Comparison of ENCODE assay signal across 17 cellular contexts in the genomic region with DNA sequence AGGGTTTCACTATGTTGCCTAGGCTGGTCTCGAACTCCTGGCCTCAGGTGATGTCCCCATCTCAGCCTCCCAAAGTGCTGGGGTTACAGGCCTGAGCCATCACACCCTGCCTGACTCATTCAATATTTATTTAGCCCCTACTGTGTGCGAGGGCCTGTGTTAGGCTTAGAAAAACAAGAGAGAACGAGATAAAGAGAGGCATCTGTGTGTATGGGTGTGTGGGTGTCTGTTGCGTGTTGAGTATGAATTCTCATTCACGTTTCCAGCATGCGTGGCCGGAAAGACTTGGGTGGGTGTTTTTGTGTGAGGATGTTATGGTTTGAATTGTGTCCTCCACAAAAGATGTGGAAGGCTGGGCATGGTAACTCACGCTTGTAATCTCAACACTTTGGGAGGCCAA. TPM values are rescaled to one million over a fixed set of nuclear protein-coding genes. Genes with fewer than 3 reads are reported as not detected.
DNase-seq lines count a peak whose midpoint lies in the region; ATAC-seq, FAIRE-seq and TF ChIP-seq lines count a peak whose summit lies in the region.
"Had no signal": no experiment of that assay in that cellular context is flagged by ENCODE, and none has a peak within 500 bp of the region (broad histone marks: within the 10 kb centered on the region; RNA-seq: fewer than 3 reads in every experiment).

No MANE protein-coding gene starts in this region.

- no peak for TF ChIP-seq POLR2A in IMR-90 (IDR thresholded peaks at IDR 0.05; ENCODE audit: low read depth, low read length)
- no peak for TF ChIP-seq POLR2A in K562 (conservative IDR thresholded peaks at IDR 0.05)
- TF ChIP-seq POLR2A in erythroblast (IDR thresholded peaks at IDR 0.05; ENCODE audit: low read length): no peak

- no peak overlapping the region for H2AK9ac ChIP-seq in IMR-90 (replicated peaks; ENCODE audit: low read depth, low read length, poor library complexity)

- BruUV-seq in IMR-90 (replicated peaks; lab: Mats Ljungman, UMichigan): no TSS peak
- BruUV-seq in K562 (replicated peaks; lab: Mats Ljungman, UMichigan): no TSS peak

- no peak for TF ChIP-seq EP300 in K562 (IDR thresholded peaks at IDR 0.05; ENCODE audit: low read length)

- no peak overlapping the region for H3K56ac ChIP-seq in IMR-90 (ENCODE audit: extremely low read depth, insufficient read depth, low read length)

- H3K4me2 ChIP-seq in BLaER1: peak overlapping the region; percentile 11; the same call in 1 of the 2 replicates
- no peak overlapping the region for H3K4me2 ChIP-seq in IMR-90 (ENCODE audit: low read depth, low read length)
- no peak overlapping the region for H3K4me2 ChIP-seq in K562 (ENCODE audit: insufficient read depth, low read length)

- H2BK20ac ChIP-seq in IMR-90 (ENCODE audit: low read depth, low read length): no peak overlapping the region

- peaks cover 8% of the 10 kb centered on the region; the same call in 1 of the 2 replicates for H4K20me1 ChIP-seq in BLaER1
- H4K20me1 ChIP-seq in IMR-90 (ENCODE audit: insufficient read depth, low read length): no peaks in the 10 kb centered on the region
- 0 out of 2 replicates have a peak, but pooled peaks cover 5% of the 10 kb centered on the region for H4K20me1 ChIP-seq in K562 (replicated peaks; ENCODE audit: control insufficient read depth, insufficient read depth, low read length)

- H2BK5ac ChIP-seq in IMR-90 (ENCODE audit: low read depth, low read length, poor library complexity, severe bottlenecking): no peak overlapping the region

- ATAC-seq in IMR-90 (ENCODE audit: low read depth): no peak
- ATAC-seq in K562: no peak
- ATAC-seq in naive B cell (ENCODE audit: low read depth in 2 of 2): no peak
- no peak for ATAC-seq in HG02840 (IDR thresholded peaks at IDR 0.05; ENCODE audit: low FRiP score, unreplicated experiment)
- no peak for ATAC-seq in left cardiac atrium

- no peak for DNase-seq in IMR-90
- DNase-seq in K562 (ENCODE audit: extremely low read depth in 1 of 4, low spot score in 3 of 4): no peak
- no peak for DNase-seq in naive B cell
- no peak for DNase-seq in left cardiac atrium
- no peak for DNase-seq in erythroblast (lab: John Stamatoyannopoulos, UW)
- DNase-seq in stimulated activated CD4-positive, alpha-beta T cell treated with anti-CD3 and anti-CD28 coated beads, Interleukin-2, amount 100 ng/mL, for 48 hours: no peak
- DNase-seq: ACHN; CD4-positive, alpha-beta memory T cell; DMS153; DMS79 treated with DMSO at 0.1 percent for 48 hours; GDM1; HCEC 1CT had no signal

- in situ Hi-C loops in IMR-90 (cut with MboI; ENCODE audit: low sequenced_read_pairs): no loop called here
- in situ Hi-C loops in K562 (cut with MboI): no loop called here

- dilution Hi-C loops in IMR-90 (cut with HindIII; ENCODE audit: low sequenced_read_pairs, unreplicated experiment): no loop called here

- H3K27me3 Mint-ChIP-seq in naive B cell: peaks cover 7 to 18% (median 8%) of the 10 kb centered on the region in 3 donors

- FAIRE-seq in K562 (lab: Jason Lieb, UNC): no peak
- FAIRE-seq: D721Med, GM19239, H1 had no signal

- H3K36me3 ChIP-seq in BLaER1 (no peaks in the 10 kb centered on the region), IMR-90 (ENCODE audit: control insufficient read depth, insufficient read depth, low read length) (no peaks in the 10 kb centered on the region), K562 (ENCODE audit: control insufficient read depth, insufficient read depth, low read length) (no peaks in the 10 kb centered on the region)

- peaks cover 38% of the 10 kb centered on the region for H3K9me3 ChIP-seq in BLaER1
- H3K9me3 ChIP-seq in IMR-90 (ENCODE audit: control insufficient read depth, insufficient read depth, low read length): peaks cover 17% of the 10 kb centered on the region
- no peaks in the 10 kb centered on the region for H3K9me3 ChIP-seq in K562 (replicated peaks; ENCODE audit: control insufficient read depth, insufficient read depth, low read depth, low read length)

- H4K91ac ChIP-seq in IMR-90 (ENCODE audit: insufficient read depth, low read depth, low read length): no peak overlapping the region

- H3K18ac ChIP-seq in IMR-90 (ENCODE audit: low read depth, low read length): no peak overlapping the region

- H3K4me3 ChIP-seq in BLaER1 (no peak overlapping the region), IMR-90 (ENCODE audit: insufficient read depth, low read depth, low read length) (no peak overlapping the region), K562 (no peak overlapping the region)

- 77% methylated on average over 3 of the region's 8 CpGs; no CpG with 5 or more reads in 1 of the 2 experiments for WGBS in IMR-90 (ENCODE audit: extremely low coverage in 2 of 2, insufficient read length in 1 of 2), 2 experiments
- 8% methylated on average over 8 of the region's 8 CpGs for WGBS in K562 (ENCODE audit: insufficient coverage, low coverage, missing lambda C conversion rate)

- H3K27ac Mint-ChIP-seq in naive B cell: peak overlapping the region in 4 of 6 donors; percentile 73 to 88 (median 80)

- peak overlapping the region in 2 of 8 donors; percentile 8 to 37 for H3K4me3 Mint-ChIP-seq in naive B cell
- H3K4me3 Mint-ChIP-seq: CD4-positive, alpha-beta memory T cell had no signal

- H3K79me1 ChIP-seq in IMR-90 (ENCODE audit: low read depth in 1 of 2, low read length in 2 of 2): peaks cover 0 to 5% of the 10 kb centered on the region in 2 experiments; a peak in 1 of 4 replicates

- H2AFZ ChIP-seq in IMR-90 (replicated peaks; ENCODE audit: low read length, poor library complexity): no peak overlapping the region
- H2AFZ ChIP-seq in K562 (ENCODE audit: low read depth, low read length): no peak overlapping the region

- CTCF ChIA-PET in IMR-90 (lab: Yijun Ruan, JAX): no interaction called here
- CTCF ChIA-PET in K562 (lab: Yijun Ruan, JAX; ENCODE audit: low intra/inter-chr PET ratio): no interaction called here

- peaks cover 22% of the 10 kb centered on the region for H3K27me3 ChIP-seq in BLaER1
- H3K27me3 ChIP-seq in IMR-90 (ENCODE audit: control insufficient read depth, insufficient read depth, low read length): no peaks in the 10 kb centered on the region; the same call in 1 of the 2 replicates
- peaks cover 8 to 49% of the 10 kb centered on the region in 2 experiments; a peak in 4 of 5 replicates for H3K27me3 ChIP-seq in K562 (ENCODE audit: control insufficient read depth in 2 of 2, insufficient read depth in 2 of 2, low read length in 2 of 2)

- H4K5ac ChIP-seq in IMR-90 (ENCODE audit: low read depth, low read length): no peak overlapping the region

- H4K8ac ChIP-seq in IMR-90 (ENCODE audit: low read depth in 2 of 2, low read length in 2 of 2): no peak overlapping the region

- H3K27ac ChIP-seq in BLaER1: no peak overlapping the region
- H3K27ac ChIP-seq in IMR-90 (ENCODE audit: insufficient read depth, low read length): no peak overlapping the region
- no peak overlapping the region for H3K27ac ChIP-seq in K562 (ENCODE audit: extremely low read depth, low read depth, low read length)

- H3K4me1 ChIP-seq in BLaER1 (peaks cover 60% of the 10 kb centered on the region), IMR-90 (ENCODE audit: control insufficient read depth, insufficient read depth, low read length) (peaks cover 6% of the 10 kb centered on the region), K562 (replicated peaks in 1 of 2; ENCODE audit: control insufficient read depth in 2 of 2, insufficient read depth in 2 of 2, low read length in 2 of 2) (peaks cover 0 to 9% of the 10 kb centered on the region in 2 experiments; a peak in 2 of 5 replicates)

- no peak overlapping the region for H2BK15ac ChIP-seq in IMR-90 (ENCODE audit: low read depth, low read length)

- H3K9ac ChIP-seq in BLaER1: no peak overlapping the region
- H3K9ac ChIP-seq in IMR-90 (ENCODE audit: low read depth, low read length): no peak overlapping the region
- no peak overlapping the region for H3K9ac ChIP-seq in K562 (ENCODE audit: insufficient read depth in 1 of 2, low read depth in 2 of 2, low read length in 2 of 2)

- H2BK120ac ChIP-seq in IMR-90 (ENCODE audit: low read depth, low read length): no peak overlapping the region

- no peak overlapping the region for H3K14ac ChIP-seq in IMR-90 (replicated peaks; ENCODE audit: low read depth, low read length)

- no peak overlapping the region for H3K23ac ChIP-seq in IMR-90 (ENCODE audit: low read depth, low read length)

- POLR2A ChIA-PET in IMR-90 (lab: Charles Lee; ENCODE audit: unreplicated experiment) (no interaction called here), K562 (lab: Yijun Ruan, JAX) (interaction anchor here (1.7 kb wide), 1 partner anchor 9 kb away, joined by 15 read pairs; a partner anchor contains a TSS)

- peak overlapping the region; percentile 16; the same call in 1 of the 2 replicates for H2AK5ac ChIP-seq in IMR-90 (ENCODE audit: low read depth, low read length)

- H3K9me3 Mint-ChIP-seq in naive B cell: peaks cover 5 to 23% (median 21%) of the 10 kb centered on the region in 7 donors

- peaks cover 30 to 38% (median 36%) of the 10 kb centered on the region in 3 donors for H3K4me1 Mint-ChIP-seq in naive B cell

- no peaks in the 10 kb centered on the region for H3K79me2 ChIP-seq in K562 (ENCODE audit: control insufficient read depth, insufficient read depth, low read length)

- H3K4ac ChIP-seq in IMR-90 (ENCODE audit: low read depth, low read length): no peak overlapping the region

- H3K9me1 ChIP-seq in IMR-90 (ENCODE audit: insufficient read depth, low read length): no peaks in the 10 kb centered on the region
- no peaks in the 10 kb centered on the region for H3K9me1 ChIP-seq in K562 (ENCODE audit: control insufficient read depth, insufficient read depth, low read length)

- TF ChIP-seq RAD21 in IMR-90 (IDR thresholded peaks at IDR 0.05; ENCODE audit: low read length) (no peak), K562 (CRISPR knock-in tag; conservative IDR thresholded peaks at IDR 0.05 in 1 of 2, IDR thresholded peaks at IDR 0.05 in 1 of 2) (no peak)

- intact Hi-C loops in IMR-90 (cut with micrococcal nuclease) (no loop called here), K562 (cut with micrococcal nuclease) (no loop called here), left cardiac atrium (cut with DNase I) (no loop called here)

- H3K36me3 Mint-ChIP-seq in naive B cell: peaks cover 0 to 10% of the 10 kb centered on the region in 2 donors

- TF ChIP-seq CTCF in IMR-90 (conservative IDR thresholded peaks at IDR 0.05; ENCODE audit: low read depth, low read length) (no peak), K562 (IDR thresholded peaks at IDR 0.05 in 2 of 3, conservative IDR thresholded peaks at IDR 0.05 in 1 of 3; ENCODE audit: insufficient read depth in 2 of 3, low read depth in 1 of 3, low read length in 3 of 3) (no peak)

RNA-seq across cellular contexts. Expression of a gene that starts 9.5 kb away (rescaled TPM):
- total RNA-seq in IMR-90 (2012; rRNA removed) (28.1 and 30.1 TPM in 2 replicates), K562 (2014; rRNA removed) (3.9 and 4.1 TPM in 2 replicates), K562 (2014; rRNA removed; fragmentation: Illumina TruSeq; extraction: Trizol) (1.7 and 2.1 TPM in 2 replicates), K562 (2015; rRNA removed; fragmentation: Illumina TruSeq; extraction: Trizol) (1.9 and 2.0 TPM in 2 replicates), K562 (2021) (2.9 and 3.1 TPM in 2 replicates), left cardiac atrium (100 to 1,000 TPM in 1 of 2 donors, 10 to 100 TPM in 1; 64.0 to 189 TPM)
- polyA plus RNA-seq in IMR-90 (2012; rRNA removed) (84.0 and 106 TPM in 2 replicates), K562 (2011; rRNA removed) (2.7 and 4.7 TPM in 2 replicates), K562 (2014; fragmentation: Illumina TruSeq; extraction: Trizol) (0.79 and 1.0 TPM in 2 replicates), K562 (2014; fragmentation: Nextera tagmentation; extraction: Ambion mirVana) (under 1 TPM; 0.06 to 0.18 TPM), K562 (2014; rRNA removed) (2.5 and 2.7 TPM in 2 replicates), naive B cell (ENCODE audit: low read depth in 6 of 6) (100 to 1,000 TPM in 3 of 6 donors, 10 to 100 TPM in 3; 40.2 to 177 (median 125) TPM)
- 70.3 and 87.0 TPM in 2 replicates for polyA plus RNA-seq in IMR-90 (2012; cell fraction: cytosol; rRNA removed)
- 301 and 400 TPM in 2 replicates for polyA plus RNA-seq in IMR-90 (2012; cell fraction: nucleus; rRNA removed; ENCODE audit: low replicate concordance)
- total RNA-seq in K562 (2011; cell fraction: chromatin; rRNA removed; ENCODE audit: low replicate concordance): 7.1 and 17.3 TPM in 2 replicates
- 18.6 and 27.0 TPM in 2 replicates for total RNA-seq in K562 (2011; cell fraction: nucleolus; rRNA removed)
- 12.8 and 19.0 TPM in 2 replicates for total RNA-seq in K562 (2011; cell fraction: nucleoplasm; rRNA removed)
- polyA plus RNA-seq in K562 (2011; cell fraction: cytosol; rRNA removed): 5.2 and 6.5 TPM in 2 replicates
- 8.7 and 19.6 TPM in 2 replicates for polyA plus RNA-seq in K562 (2011; cell fraction: nucleus; rRNA removed)
- 2.9 and 8.2 TPM in 2 replicates for polyA plus RNA-seq in K562 (2012)
- 3.5 and 5.2 TPM in 2 replicates for polyA minus RNA-seq in K562 (2011; rRNA and poly(A)+ RNA removed)
- 4.3 and 18.2 TPM in 2 replicates for polyA minus RNA-seq in K562 (2011; cell fraction: cytosol; rRNA and poly(A)+ RNA removed)
- 17.8 and 31.2 TPM in 2 replicates for polyA minus RNA-seq in K562 (2011; cell fraction: nucleus; rRNA and poly(A)+ RNA removed)

RNA-seq across cellular contexts. Expression of a gene that starts 28.7 kb away (rescaled TPM):
- total RNA-seq in IMR-90 (2012; rRNA removed): 104 and 108 TPM in 2 replicates
- polyA plus RNA-seq in IMR-90 (2012; rRNA removed): 106 and 117 TPM in 2 replicates
- polyA plus RNA-seq in IMR-90 (2012; cell fraction: cytosol; rRNA removed): 57.0 and 66.3 TPM in 2 replicates
- polyA plus RNA-seq in IMR-90 (2012; cell fraction: nucleus; rRNA removed; ENCODE audit: low replicate concordance): 88.6 and 109 TPM in 2 replicates
- total RNA-seq in K562 (2011; cell fraction: chromatin; rRNA removed; ENCODE audit: low replicate concordance): 40.1 and 85.1 TPM in 2 replicates
- 40.9 and 42.2 TPM in 2 replicates for total RNA-seq in K562 (2011; cell fraction: nucleolus; rRNA removed)
- 35.7 and 48.3 TPM in 2 replicates for total RNA-seq in K562 (2011; cell fraction: nucleoplasm; rRNA removed)
- 133 and 141 TPM in 2 replicates for total RNA-seq in K562 (2014; rRNA removed)
- total RNA-seq in K562 (2014; rRNA removed; fragmentation: Illumina TruSeq; extraction: Trizol): 46.8 and 52.9 TPM in 2 replicates
- total RNA-seq in K562 (2015; rRNA removed; fragmentation: Illumina TruSeq; extraction: Trizol): 105 and 106 TPM in 2 replicates
- 98.3 and 123 TPM in 2 replicates for total RNA-seq in K562 (2021)
- 90.3 and 94.7 TPM in 2 replicates for polyA plus RNA-seq in K562 (2011; rRNA removed)
- 191 and 212 TPM in 2 replicates for polyA plus RNA-seq in K562 (2011; cell fraction: cytosol; rRNA removed)
- polyA plus RNA-seq in K562 (2011; cell fraction: nucleus; rRNA removed): 59.1 and 76.5 TPM in 2 replicates
- polyA plus RNA-seq in K562 (2012): 58.8 and 94.2 TPM in 2 replicates
- polyA plus RNA-seq in K562 (2014; fragmentation: Illumina TruSeq; extraction: Trizol): 117 and 161 TPM in 2 replicates
- polyA plus RNA-seq in K562 (2014; fragmentation: Nextera tagmentation; extraction: Ambion mirVana): under 1 TPM; 0.48 to 0.71 TPM
- polyA plus RNA-seq in K562 (2014; rRNA removed): 94.5 and 105 TPM in 2 replicates
- 57.4 and 85.2 TPM in 2 replicates for polyA minus RNA-seq in K562 (2011; rRNA and poly(A)+ RNA removed)
- 48.5 and 69.4 TPM in 2 replicates for polyA minus RNA-seq in K562 (2011; cell fraction: cytosol; rRNA and poly(A)+ RNA removed)
- 10.8 and 13.6 TPM in 2 replicates for polyA minus RNA-seq in K562 (2011; cell fraction: nucleus; rRNA and poly(A)+ RNA removed)
- 1 to 10 TPM; 3.2 to 5.4 (median 4.5) TPM for polyA plus RNA-seq in naive B cell (ENCODE audit: low read depth in 6 of 6)
- total RNA-seq in left cardiac atrium: 10 to 100 TPM; 19.5 to 20.6 TPM

RNA-seq across cellular contexts. Expression of a gene that starts 58.0 kb away (rescaled TPM):
- total RNA-seq in IMR-90 (2012; rRNA removed): 21.0 and 29.2 TPM in 2 replicates
- 62.3 and 93.7 TPM in 2 replicates for polyA plus RNA-seq in IMR-90 (2012; rRNA removed)
- 73.2 and 85.8 TPM in 2 replicates for polyA plus RNA-seq in IMR-90 (2012; cell fraction: cytosol; rRNA removed)
- 30.1 and 56.4 TPM in 2 replicates for polyA plus RNA-seq in IMR-90 (2012; cell fraction: nucleus; rRNA removed; ENCODE audit: low replicate concordance)
- 33.4 and 83.5 TPM in 2 replicates for total RNA-seq in K562 (2011; cell fraction: chromatin; rRNA removed; ENCODE audit: low replicate concordance)
- 50.0 and 67.9 TPM in 2 replicates for total RNA-seq in K562 (2011; cell fraction: nucleolus; rRNA removed)
- 30.1 and 33.7 TPM in 2 replicates for total RNA-seq in K562 (2011; cell fraction: nucleoplasm; rRNA removed)
- 112 and 140 TPM in 2 replicates for total RNA-seq in K562 (2014; rRNA removed)
- total RNA-seq in K562 (2014; rRNA removed; fragmentation: Illumina TruSeq; extraction: Trizol): 13.8 and 18.7 TPM in 2 replicates
- total RNA-seq in K562 (2015; rRNA removed; fragmentation: Illumina TruSeq; extraction: Trizol): 81.1 and 90.4 TPM in 2 replicates
- 215 and 235 TPM in 2 replicates for total RNA-seq in K562 (2021)
- polyA plus RNA-seq in K562 (2011; rRNA removed): 35.0 and 50.3 TPM in 2 replicates
- polyA plus RNA-seq in K562 (2011; cell fraction: cytosol; rRNA removed): 77.5 and 236 TPM in 2 replicates
- polyA plus RNA-seq in K562 (2011; cell fraction: nucleus; rRNA removed): 41.8 and 63.1 TPM in 2 replicates
- 83.8 and 112 TPM in 2 replicates for polyA plus RNA-seq in K562 (2012)
- 20.3 and 68.0 TPM in 2 replicates for polyA plus RNA-seq in K562 (2014; fragmentation: Illumina TruSeq; extraction: Trizol)
- 10 to 100 TPM; 17.6 to 71.8 TPM for polyA plus RNA-seq in K562 (2014; fragmentation: Nextera tagmentation; extraction: Ambion mirVana)
- 105 and 132 TPM in 2 replicates for polyA plus RNA-seq in K562 (2014; rRNA removed)
- 4.1 and 9.6 TPM in 2 replicates for polyA minus RNA-seq in K562 (2011; rRNA and poly(A)+ RNA removed)
- 27.2 and 34.0 TPM in 2 replicates for polyA minus RNA-seq in K562 (2011; cell fraction: cytosol; rRNA and poly(A)+ RNA removed)
- polyA minus RNA-seq in K562 (2011; cell fraction: nucleus; rRNA and poly(A)+ RNA removed): 18.0 and 20.1 TPM in 2 replicates
- polyA plus RNA-seq in naive B cell (ENCODE audit: low read depth in 6 of 6): 10 to 100 TPM; 50.0 to 99.3 (median 70.8) TPM
- 10 to 100 TPM; 76.8 to 78.7 TPM for total RNA-seq in left cardiac atrium
